Comparison of ENCODE assay signal across 12 cellular contexts in genomic region chr4:189912170-189912569, GRCh38. TPM values are rescaled to one million over a fixed set of nuclear protein-coding genes. Genes with fewer than 3 reads are reported as not detected.
A peak's percentile ranks its signal among the peaks of the same experiment; 100 is the strongest.
DNase-seq lines count a peak whose midpoint lies in the region; ATAC-seq and TF ChIP-seq lines count a peak whose summit lies in the region.
"Had no signal": no experiment of that assay in that cellular context is flagged by ENCODE, and none has a peak within 500 bp of the region (broad histone marks: within the 10 kb centered on the region; RNA-seq: fewer than 3 reads in every experiment).

No MANE protein-coding gene starts in this region.

- no peaks in the 10 kb centered on the region for H3K4me1 Mint-ChIP-seq in chondrocyte (ENCODE audit: low read depth)
- H3K4me1 Mint-ChIP-seq in neural crest cell = no peaks in the 10 kb centered on the region
- H3K4me1 Mint-ChIP-seq: activated naive CD4-positive, alpha-beta T cell treated with anti-CD3 and anti-CD28 coated beads, Interleukin-2, amount 50 U/mL, for 24 hours had no signal

- peaks cover 0 to 9% (median 0%) of the 10 kb centered on the region in 6 donors for H3K36me3 ChIP-seq in spleen

- peaks cover 24% of the 10 kb centered on the region for H3K9me3 Mint-ChIP-seq in chondrocyte (ENCODE audit: low read depth)
- H3K9me3 Mint-ChIP-seq in neural crest cell = peaks cover 8% of the 10 kb centered on the region

- no peak overlapping the region for H3K4me3 Mint-ChIP-seq in chondrocyte (ENCODE audit: unreplicated experiment)
- H3K4me3 Mint-ChIP-seq in neural crest cell = no peak overlapping the region
- H3K4me3 Mint-ChIP-seq: activated naive CD4-positive, alpha-beta T cell treated with anti-CD3 and anti-CD28 coated beads, Interleukin-2, amount 50 U/mL, for 24 hours had no signal

- H3K27ac Mint-ChIP-seq in chondrocyte (ENCODE audit: unreplicated experiment) (no peak overlapping the region), neural crest cell (ENCODE audit: unreplicated experiment) (no peak overlapping the region)
- H3K27ac Mint-ChIP-seq: activated naive CD4-positive, alpha-beta T cell treated with anti-CD3 and anti-CD28 coated beads, Interleukin-2, amount 50 U/mL, for 24 hours had no signal

- H3K27ac ChIP-seq in spleen = no peak overlapping the region

- no peaks in the 10 kb centered on the region for H3K4me1 ChIP-seq in spleen

- ATAC-seq in HG02973 (IDR thresholded peaks at IDR 0.05; ENCODE audit: unreplicated experiment) (no peak), HG03097 (IDR thresholded peaks at IDR 0.05; ENCODE audit: low FRiP score, unreplicated experiment) (no peak)

- H3K9me3 ChIP-seq in spleen = peaks cover 0 to 14% (median 6%) of the 10 kb centered on the region in 8 donors

- DNase-seq in EH (ENCODE audit: low read depth) (peak; percentile 3), chondrocyte (ENCODE audit: low spot score) (no peak), neural crest cell (ENCODE audit: low read depth, low spot score) (no peak), spleen (no peak), ecto neural progenitor cell (ENCODE audit: low spot score) (no peak)
- DNase-seq in Jurkat, Clone E6-1 (ENCODE audit: low read depth, low spot score) = peak; percentile 27
- DNase-seq: activated CD4-positive, alpha-beta T cell treated with anti-CD3 and anti-CD28 coated beads for 4 hours; NCI-H345; SIG-M5 had no signal

- H3K27me3 ChIP-seq in spleen (replicated peaks in 1 of 7) = no peaks in the 10 kb centered on the region

- H3K4me3 ChIP-seq in Jurkat, Clone E6-1 (ENCODE audit: low read length) = no peak overlapping the region
- no peak overlapping the region for H3K4me3 ChIP-seq in spleen

- no peak for TF ChIP-seq POLR2A in spleen (IDR thresholded peaks at IDR 0.05)

- intact Hi-C loops in spleen (cut with DNase I; ENCODE audit: low total_unique reads) = no loop called here

- TF ChIP-seq CTCF in chondrocyte (IDR thresholded peaks at IDR 0.05) (peak; percentile 65), neural crest cell (conservative IDR thresholded peaks at IDR 0.05) (peak; percentile 53), spleen (IDR thresholded peaks at IDR 0.05 in 8 of 11, conservative IDR thresholded peaks at IDR 0.05 in 3 of 11) (peak in 4 of 11 experiments; percentile 20 to 48 (median 26))

- H3K27me3 Mint-ChIP-seq in chondrocyte (ENCODE audit: low read depth) (no peaks in the 10 kb centered on the region), neural crest cell (ENCODE audit: low read depth) (peaks cover 5% of the 10 kb centered on the region)

- H3K36me3 Mint-ChIP-seq in chondrocyte (ENCODE audit: low read depth) = peaks cover 5% of the 10 kb centered on the region
- H3K36me3 Mint-ChIP-seq in neural crest cell (ENCODE audit: low read depth) = no peaks in the 10 kb centered on the region

- 53 to 76% (median 66%) methylated on average over 6 of the region's 6 CpGs for WGBS in spleen, 5 donors

RNA-seq across cellular contexts. Expression of gene FRG1, which starts 28.5 kb away (rescaled TPM):
- 66.7 TPM for polyA plus RNA-seq in Jurkat, Clone E6-1 (2012; ENCODE audit: insufficient read depth, insufficient read length)
- total RNA-seq in chondrocyte (29.7 to 31.5 TPM (median 30.9 TPM) in 3 replicates), neural crest cell (41.5 and 45.2 TPM in 2 replicates), spleen (10 to 100 TPM; 34.2 to 45.9 (median 41.2) TPM)
- 10 to 100 TPM; 36.2 to 55.3 (median 44.4) TPM for polyA plus RNA-seq in spleen

Comparison
In these comparisons a context has a peak if more than half of its experiments do, and no peak if none do; other contexts are left out.
1. DNase-seq: peak in EH (single experiment) and Jurkat, Clone E6-1 (single experiment); none in chondrocyte (single experiment), neural crest cell (single experiment), spleen (single experiment) and ecto neural progenitor cell (single experiment).